Comparison of ENCODE assay signal across 9 cellular contexts in genomic region chr1:96845464-96845863, GRCh38.
DNase-seq lines count a peak whose midpoint lies in the region; ATAC-seq, FAIRE-seq and TF ChIP-seq lines count a peak whose summit lies in the region.
"Had no signal": no experiment of that assay in that cellular context is flagged by ENCODE, and none has a peak within 500 bp of the region (broad histone marks: within the 10 kb centered on the region; RNA-seq: fewer than 3 reads in every experiment).

No MANE protein-coding gene starts in this region.

- no peak for DNase-seq in AG09319 (ENCODE audit: extremely low read depth, low read depth)
- DNase-seq in SK-MEL-5 (ENCODE audit: low read depth, low spot score) = peak; percentile 61
- peak; percentile 35 for DNase-seq in endothelial cell of umbilical vein (ENCODE audit: low read depth, low spot score)
- peak; percentile 9 to 60 for DNase-seq in trophoblast cell
- DNase-seq in NCI-H2227 treated with DMSO at 0.1 percent for 48 hours (lab: John Stamatoyannopoulos, UW) = no peak
- no peak for DNase-seq in ascending aorta (ENCODE audit: low spot score in 2 of 2)

- no peak overlapping the region for H3K23ac ChIP-seq in trophoblast cell (ENCODE audit: low read length)

- no peak overlapping the region for H4K91ac ChIP-seq in trophoblast cell (ENCODE audit: low read depth, low read length)

- BruUV-seq in endothelial cell of umbilical vein (replicated peaks; lab: Mats Ljungman, UMichigan) = no TSS peak

- H3K18ac ChIP-seq in trophoblast cell (ENCODE audit: low read length) = no peak overlapping the region

- H2AFZ ChIP-seq in endothelial cell of umbilical vein (ENCODE audit: low read depth, low read length) = no peak overlapping the region
- no peak overlapping the region for H2AFZ ChIP-seq in trophoblast cell (ENCODE audit: insufficient read depth, low read length, poor library complexity)

- H3K36me3 ChIP-seq in endothelial cell of umbilical vein (ENCODE audit: control insufficient read depth in 2 of 2, extremely low read depth in 1 of 2, insufficient read depth in 2 of 2, low read length in 2 of 2) (no peaks in the 10 kb centered on the region), trophoblast cell (ENCODE audit: control insufficient read depth in 1 of 2, insufficient read depth in 2 of 2, low read length in 2 of 2) (no peaks in the 10 kb centered on the region), ascending aorta (no peaks in the 10 kb centered on the region)

- no peak overlapping the region for H3K4ac ChIP-seq in trophoblast cell (ENCODE audit: low read depth, low read length)

- dilution Hi-C loops in endothelial cell of umbilical vein (cut with MboI; ENCODE audit: extremely low pct_ligation_motif_present, low sequenced_read_pairs) = no loop called here

- no peak overlapping the region for H2BK5ac ChIP-seq in trophoblast cell (ENCODE audit: low read depth, low read length, poor library complexity)

- TF ChIP-seq POLR2A in endothelial cell of umbilical vein (IDR thresholded peaks at IDR 0.05; ENCODE audit: low read depth, low read length) = no peak

- H3K27ac ChIP-seq in endothelial cell of umbilical vein (ENCODE audit: insufficient read depth, low read depth, low read length) = no peak overlapping the region
- no peak overlapping the region for H3K27ac ChIP-seq in trophoblast cell (ENCODE audit: low read depth, low read length)
- H3K27ac ChIP-seq in ascending aorta = no peak overlapping the region

- H2BK12ac ChIP-seq in trophoblast cell (ENCODE audit: low read length) = no peak overlapping the region

- no peaks in the 10 kb centered on the region for H4K20me1 ChIP-seq in endothelial cell of umbilical vein (replicated peaks; ENCODE audit: control insufficient read depth, extremely low read depth, insufficient read depth, low read length)

- no peak overlapping the region for H3K14ac ChIP-seq in trophoblast cell (ENCODE audit: low read length)

- no peak overlapping the region for H4K12ac ChIP-seq in trophoblast cell (ENCODE audit: low read depth, low read length)

- H3K79me2 ChIP-seq in endothelial cell of umbilical vein (ENCODE audit: control insufficient read depth, insufficient read depth, low read length) = no peaks in the 10 kb centered on the region
- H3K79me2 ChIP-seq in trophoblast cell (ENCODE audit: control insufficient read depth, insufficient read depth, low read length, poor library complexity) = no peaks in the 10 kb centered on the region

- H3K4me3 ChIP-seq in endothelial cell of umbilical vein (replicated peaks in 1 of 3; ENCODE audit: insufficient read depth in 1 of 3, low read depth in 1 of 3, low read length in 3 of 3) (no peak overlapping the region), trophoblast cell (ENCODE audit: low read depth, low read length) (no peak overlapping the region), ascending aorta (no peak overlapping the region)

- H2AK5ac ChIP-seq in trophoblast cell (ENCODE audit: low read length) = no peak overlapping the region

- no peaks in the 10 kb centered on the region for H3K9me1 ChIP-seq in endothelial cell of umbilical vein (replicated peaks; ENCODE audit: control insufficient read depth, extremely low read depth, insufficient read depth, low read length)

- no peaks in the 10 kb centered on the region for H3K4me1 ChIP-seq in endothelial cell of umbilical vein (ENCODE audit: control insufficient read depth, extremely low read depth, insufficient read depth, low read length)
- peaks cover 0 to 3% of the 10 kb centered on the region in 2 experiments for H3K4me1 ChIP-seq in trophoblast cell (ENCODE audit: control insufficient read depth in 1 of 2, insufficient read depth in 2 of 2, low read length in 2 of 2)
- H3K4me1 ChIP-seq in ascending aorta = no peaks in the 10 kb centered on the region

- intact Hi-C loops in endothelial cell of umbilical vein (cut with micrococcal nuclease) = loop anchor here (1.0 to 10.0 kb wide), 4 partner anchors 609 to 928 kb away; no protein-coding TSS in a partner anchor
- intact Hi-C loops in ascending aorta (cut with DNase I) = no loop called here

- peak; percentile 95 for ATAC-seq in GM18868 (IDR thresholded peaks at IDR 0.05; ENCODE audit: unreplicated experiment)
- ATAC-seq in HG03095 (IDR thresholded peaks at IDR 0.05; ENCODE audit: unreplicated experiment) = peak; percentile 92

- H2BK120ac ChIP-seq in trophoblast cell (ENCODE audit: insufficient read depth, low read length, poor library complexity) = no peak overlapping the region

- TF ChIP-seq CTCF in AG09319 (IDR thresholded peaks at IDR 0.05; ENCODE audit: low read depth, low read length) (peak; percentile 24), endothelial cell of umbilical vein (IDR thresholded peaks at IDR 0.05; ENCODE audit: extremely low read depth in 1 of 2, insufficient read depth in 1 of 2, low read depth in 1 of 2, low read length in 2 of 2) (peak; percentile 62 to 76), ascending aorta (IDR thresholded peaks at IDR 0.05) (peak in 1 of 3 experiments; percentile 24)

- POLR2A ChIA-PET in endothelial cell of umbilical vein (lab: Charles Lee) = no interaction called here

- no peak overlapping the region for H4K8ac ChIP-seq in trophoblast cell (ENCODE audit: low read depth, low read length)

- H3K9ac ChIP-seq in endothelial cell of umbilical vein (replicated peaks; ENCODE audit: extremely low read depth, insufficient read depth, low read length) = no peak overlapping the region
- no peak overlapping the region for H3K9ac ChIP-seq in trophoblast cell (ENCODE audit: low read length)

- no peaks in the 10 kb centered on the region for H3K79me1 ChIP-seq in trophoblast cell (ENCODE audit: low read length)

- H3K27me3 ChIP-seq in endothelial cell of umbilical vein (ENCODE audit: control insufficient read depth in 2 of 2, insufficient read depth in 2 of 2, low read length in 2 of 2) = no peaks in the 10 kb centered on the region
- no peaks in the 10 kb centered on the region for H3K27me3 ChIP-seq in trophoblast cell (ENCODE audit: insufficient read depth, low read length)
- no peaks in the 10 kb centered on the region for H3K27me3 ChIP-seq in ascending aorta

- CTCF ChIA-PET in endothelial cell of umbilical vein (lab: Charles Lee) = interaction anchor here (0.6 to 3.2 kb wide), 7 partner anchors 9 to 930 kb away, joined by 3 to 19 read pairs (median 4); no protein-coding TSS in a partner anchor

- H3K9me3 ChIP-seq in endothelial cell of umbilical vein (replicated peaks; ENCODE audit: control insufficient read depth, insufficient read depth, low read length) (no peaks in the 10 kb centered on the region), trophoblast cell (ENCODE audit: insufficient read depth, low read depth, low read length) (no peaks in the 10 kb centered on the region), ascending aorta (no peaks in the 10 kb centered on the region)

- WGBS in trophoblast cell (ENCODE audit: extremely low coverage, insufficient coverage, insufficient read length) = no CpG with 5 or more reads among the region's 8 CpGs

- peak; percentile 76 for FAIRE-seq in endothelial cell of umbilical vein (lab: Jason Lieb, UNC)
- FAIRE-seq: colon had no signal

- H3K4me2 ChIP-seq in endothelial cell of umbilical vein (ENCODE audit: insufficient read depth, low read length) (no peak overlapping the region), trophoblast cell (ENCODE audit: low read length) (no peak overlapping the region)

- in situ Hi-C loops in SK-MEL-5 (cut with HindIII; ENCODE audit: low pct_unique_long_range_greater_than_20kb, low sequenced_read_pairs) = no loop called here

TF ChIP-seq in endothelial cell of umbilical vein, 7 proteins besides CTCF, POLR2A, EP300 and RAD21:
- TF ChIP-seq MAX (IDR thresholded peaks at IDR 0.05; ENCODE audit: insufficient read depth, insufficient read length) (no peak), JUN (IDR thresholded peaks at IDR 0.05; ENCODE audit: borderline replicate concordance, insufficient read depth, insufficient read length, low read depth) (no peak), EZH2 (IDR thresholded peaks at IDR 0.05; ENCODE audit: borderline replicate concordance, low read depth, low read length, severe bottlenecking) (no peak), GATA2 (IDR thresholded peaks at IDR 0.05; ENCODE audit: insufficient read depth, insufficient read length, low read depth, low read length) (no peak), POLR2AphosphoS5 (IDR thresholded peaks at IDR 0.05; ENCODE audit: insufficient read depth, low read depth, low read length) (no peak), MYC (IDR thresholded peaks at IDR 0.05; ENCODE audit: low read depth, low read length) (no peak), FOS (IDR thresholded peaks at IDR 0.05; ENCODE audit: borderline replicate concordance, insufficient read depth, low read length) (no peak)

Comparison
In these comparisons a context has a peak if more than half of its experiments do, and no peak if none do; other contexts are left out.
1. DNase-seq: peak in SK-MEL-5 (single experiment), endothelial cell of umbilical vein (single experiment) and trophoblast cell (2 of 2); none in AG09319 (single experiment), NCI-H2227 treated with DMSO at 0.1 percent for 48 hours (single experiment) and ascending aorta (0 of 2).